1 cellular context compared by ENCODE assay signal in genomic region chr15:38650936-38651327, GRCh38.
TF ChIP-seq lines count a peak whose summit lies in the region.

No MANE protein-coding gene starts in this region.

TF ChIP-seq in SK-N-SH treated with all-trans-retinoic acid at 6 μM for 48 hours, 23 proteins besides CTCF, POLR2A, EP300 and RAD21 (continued from another document):
- TF ChIP-seq CREB5 (CRISPR knock-in tag; IDR thresholded peaks at IDR 0.05; ENCODE audit: low read depth) = no peak
- no peak for TF ChIP-seq CSDC2 (CRISPR knock-in tag; IDR thresholded peaks at IDR 0.05)
